ENCODE assay signal across 23 cellular contexts in the genomic region with DNA sequence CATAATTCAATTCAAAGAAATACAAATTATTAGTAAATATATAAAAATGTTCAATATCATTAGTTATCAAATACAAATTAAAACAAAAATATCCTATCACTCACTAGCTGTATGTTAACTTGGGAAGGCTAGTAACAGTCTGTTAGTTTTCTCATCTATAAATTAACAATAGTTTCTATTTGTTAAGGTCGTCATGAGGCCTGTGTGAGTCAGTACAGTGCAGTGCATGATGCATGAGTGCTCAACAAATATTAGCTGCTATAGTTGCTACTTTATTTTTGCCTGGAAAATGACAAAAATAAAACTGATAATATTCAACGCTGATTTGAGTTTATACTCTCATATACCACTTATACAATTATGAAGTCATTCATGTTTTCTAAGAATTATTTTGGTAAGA.
DNase-seq lines count a peak whose midpoint lies in the region; ATAC-seq and TF ChIP-seq lines count a peak whose summit lies in the region.
"Had no signal": no experiment of that assay in that cellular context is flagged by ENCODE, and none has a peak within 500 bp of the region (broad histone marks: within the 10 kb centered on the region; RNA-seq: fewer than 3 reads in every experiment).

No MANE protein-coding gene starts in this region.

- H3K9ac ChIP-seq in PC-3 (ENCODE audit: low read length) = no peak overlapping the region
- no peak overlapping the region for H3K9ac ChIP-seq in endocrine pancreas (ENCODE audit: control insufficient read depth, insufficient read depth, low read length)
- H3K9ac ChIP-seq: BLaER1, neural progenitor cell had no signal

- H3K4me3 ChIP-seq in PC-3 (ENCODE audit: low read length) (no peak overlapping the region), endocrine pancreas (ENCODE audit: control insufficient read depth, insufficient read depth, low read length) (peak overlapping the region; percentile 22), lower leg skin (ENCODE audit: low read depth, poor library complexity, severe bottlenecking) (no peak overlapping the region), Peyer's patch (no peak overlapping the region)
- H3K4me3 ChIP-seq: BLaER1, gastrocnemius medialis, neural progenitor cell, SJSA1, upper lobe of right lung had no signal

- H3K4me2 ChIP-seq in PC-3 (ENCODE audit: low read length) = peak overlapping the region; percentile 43; the same call in 1 of the 2 replicates
- H3K4me2 ChIP-seq: BLaER1, neural progenitor cell had no signal

- WGBS in lower leg skin, 2 donors = 85 to 86% methylated on average over 2 of the region's 2 CpGs

- TF ChIP-seq POLR2A in lower leg skin (IDR thresholded peaks at IDR 0.05) = no peak
- no peak for TF ChIP-seq POLR2A in Peyer's patch (IDR thresholded peaks at IDR 0.05)

- no peaks in the 10 kb centered on the region for H3K79me2 ChIP-seq in PC-3 (ENCODE audit: low read length)

- intact Hi-C loops in PC-3 (cut with micrococcal nuclease) (loop anchor here (10.0 kb wide), 1 partner anchor 252 kb away; no protein-coding TSS in a partner anchor), lower leg skin (cut with DNase I; ENCODE audit: low total_unique reads) (no loop called here)

- POLR2A ChIA-PET in PC-3 (lab: Charles Lee; ENCODE audit: unreplicated experiment) = no interaction called here

- H3F3A ChIP-seq in PC-3 (ENCODE audit: low read length, unreplicated experiment) = no peaks in the 10 kb centered on the region

- no TSS peak for BruUV-seq in PC-3 (replicated peaks; lab: Mats Ljungman, UMichigan)

- DNase-seq in NCI-H748 (lab: John Stamatoyannopoulos, UW; ENCODE audit: unreplicated experiment) (peak; percentile 23), NCI-H748 treated with DMSO at 0.1 percent for 48 hours (lab: John Stamatoyannopoulos, UW) (no peak), PC-3 (peak; percentile 62), pons (ENCODE audit: low spot score) (peak; percentile 24), dedifferentiated amniotic fluid mesenchymal stem cell (ENCODE audit: extremely low spot score) (no peak), lower leg skin (ENCODE audit: low spot score in 2 of 2) (no peak), Peyer's patch (no peak)
- DNase-seq: activated CD8-positive, alpha-beta memory T cell treated with anti-CD3 and anti-CD28 coated beads for 24 hours; activated T-cell treated with anti-CD3 and anti-CD28 coated beads, Interleukin-2, amount 50 U/mL, for 72 hours; cortex of kidney; gastrocnemius medialis; GDM1; NCI-H446 treated with DMSO at 0.1 percent for 48 hours; OCI-M1; stimulated activated CD4-positive, alpha-beta T cell treated with anti-CD3 and anti-CD28 coated beads, Interleukin-4, amount 100 ng/mL, for 4 hours; T-helper 9 cell; upper lobe of right lung had no signal

- CTCF ChIA-PET in PC-3 (lab: Charles Lee) = interaction anchor here (0.6 kb wide), 2 partner anchors 110 to 449 kb away, joined by 3 read pairs; no protein-coding TSS in a partner anchor

- H3K4me1 ChIP-seq in PC-3 (ENCODE audit: insufficient read depth, low read length) = peaks cover 5% of the 10 kb centered on the region
- peaks cover 18% of the 10 kb centered on the region for H3K4me1 ChIP-seq in endocrine pancreas (ENCODE audit: control insufficient read depth, insufficient read depth, low read length)
- H3K4me1 ChIP-seq in Peyer's patch = no peaks in the 10 kb centered on the region
- H3K4me1 ChIP-seq: BLaER1, gastrocnemius medialis, neural progenitor cell, SJSA1, upper lobe of right lung had no signal

- TF ChIP-seq CTCF in PC-3 (conservative IDR thresholded peaks at IDR 0.05; ENCODE audit: low read depth, low read length) (no peak), lower leg skin (IDR thresholded peaks at IDR 0.05) (no peak), Peyer's patch (IDR thresholded peaks at IDR 0.05) (no peak)

- H2AFZ ChIP-seq in PC-3 (ENCODE audit: low read length) = no peak overlapping the region
- H2AFZ ChIP-seq: neural progenitor cell had no signal

- no peaks in the 10 kb centered on the region for H4K20me1 ChIP-seq in PC-3 (ENCODE audit: low read length)
- H4K20me1 ChIP-seq: BLaER1 had no signal

- H3K9me3 ChIP-seq in PC-3 (ENCODE audit: low read length) (no peaks in the 10 kb centered on the region), endocrine pancreas (ENCODE audit: control insufficient read depth, low read length) (no peaks in the 10 kb centered on the region), Peyer's patch (no peaks in the 10 kb centered on the region)
- H3K9me3 ChIP-seq: BLaER1, gastrocnemius medialis, SJSA1, upper lobe of right lung had no signal

- peak; percentile 99 for ATAC-seq in PC-3
- ATAC-seq: activated CD4-positive, CD25-positive, alpha-beta regulatory T cell treated with anti-CD3 and anti-CD28 coated beads, Interleukin-2, amount 50 U/mL, for 24 hours; activated T-cell treated with anti-CD3 and anti-CD28 coated beads, Interleukin-2, amount 50 U/mL, for 72 hours; gastrocnemius medialis; upper lobe of right lung had no signal

- H3K27ac ChIP-seq in PC-3 (ENCODE audit: low read length) = peak overlapping the region; percentile 25; the same call in 1 of the 2 replicates
- no peak overlapping the region for H3K27ac ChIP-seq in Peyer's patch
- H3K27ac ChIP-seq: BLaER1, gastrocnemius medialis, HL-60, neural progenitor cell, SJSA1, upper lobe of right lung had no signal

- no peaks in the 10 kb centered on the region for H3K9me2 ChIP-seq in PC-3 (replicated peaks; ENCODE audit: low read length)

- H3K36me3 ChIP-seq in PC-3 (ENCODE audit: low read depth, low read length) (no peaks in the 10 kb centered on the region), endocrine pancreas (ENCODE audit: control insufficient read depth, insufficient read depth, low read length) (no peaks in the 10 kb centered on the region), Peyer's patch (no peaks in the 10 kb centered on the region)
- H3K36me3 ChIP-seq: BLaER1, gastrocnemius medialis, neural progenitor cell, SJSA1, upper lobe of right lung had no signal

- no peaks in the 10 kb centered on the region for H3K27me3 ChIP-seq in PC-3 (ENCODE audit: low read length)
- H3K27me3 ChIP-seq in endocrine pancreas (ENCODE audit: control insufficient read depth, insufficient read depth, low read length) = no peaks in the 10 kb centered on the region
- no peaks in the 10 kb centered on the region for H3K27me3 ChIP-seq in Peyer's patch
- H3K27me3 ChIP-seq: BLaER1, gastrocnemius medialis, neural progenitor cell, upper lobe of right lung had no signal

Comparison
In these comparisons a context has a peak if more than half of its experiments do, and no peak if none do; other contexts are left out.
1. DNase-seq: peak in NCI-H748 (single experiment), PC-3 (single experiment) and pons (single experiment); none in NCI-H748 treated with DMSO at 0.1 percent for 48 hours (single experiment), dedifferentiated amniotic fluid mesenchymal stem cell (single experiment), lower leg skin (0 of 2) and Peyer's patch (0 of 3).